ENCODE assay signal across 7 cellular contexts in the genomic region with DNA sequence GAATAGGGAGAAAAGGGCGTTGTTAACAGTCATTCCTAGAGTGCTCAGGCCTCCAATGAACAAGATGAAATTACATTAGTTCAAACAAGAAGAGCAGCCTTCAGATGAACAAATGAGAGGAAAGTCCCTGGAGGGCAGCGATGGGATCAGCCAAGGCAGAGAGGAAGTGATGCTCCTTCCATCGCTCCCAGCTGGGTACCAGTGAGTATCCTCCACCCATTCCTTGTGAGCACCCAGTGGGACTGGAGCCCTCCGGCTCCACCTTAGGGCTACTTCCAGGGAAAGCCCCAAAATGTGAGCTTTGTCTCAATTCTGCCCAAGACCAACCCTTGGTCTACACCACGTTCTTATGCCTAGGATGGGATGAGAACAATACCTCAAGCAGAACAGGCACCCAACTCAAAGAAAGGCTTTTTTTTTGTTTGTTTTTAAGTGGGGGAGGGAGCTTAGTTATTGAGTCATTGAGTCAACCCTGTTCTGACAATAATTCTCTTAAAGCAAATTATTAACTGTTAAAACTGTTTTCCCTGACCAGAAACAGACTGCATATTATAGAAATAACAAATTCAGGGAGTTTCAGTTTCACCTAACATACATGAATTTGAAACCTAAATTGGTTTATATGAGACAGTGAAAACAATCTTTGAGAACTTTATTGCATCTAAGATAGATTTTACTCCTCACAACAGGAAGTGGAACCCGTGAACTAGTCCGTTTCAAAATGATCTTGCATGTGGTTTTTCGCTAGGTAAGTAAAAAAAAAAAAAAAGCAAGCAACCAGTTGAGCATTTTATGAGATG.
A peak's percentile ranks its signal among the peaks of the same experiment; 100 is the strongest.
DNase-seq lines count a peak whose midpoint lies in the region; ATAC-seq and TF ChIP-seq lines count a peak whose summit lies in the region.

No MANE protein-coding gene starts in this region.

- H3K4me1 Mint-ChIP-seq in nephron: peaks cover 19% of the 10 kb centered on the region

- H3K4me1 ChIP-seq in HAP-1: peaks cover 13% of the 10 kb centered on the region

- no peak overlapping the region for H3K4me3 ChIP-seq in HAP-1

- peaks cover 4% of the 10 kb centered on the region for H3K36me3 Mint-ChIP-seq in nephron (ENCODE audit: low read depth)

- no peaks in the 10 kb centered on the region for H3K27me3 ChIP-seq in HAP-1 (ENCODE audit: low read depth)

- no peaks in the 10 kb centered on the region for H3K9me3 ChIP-seq in HAP-1

- in situ Hi-C loops in HAP-1 (cut with MboI; ENCODE audit: low sequenced_read_pairs): no loop called here

- peak overlapping the region in 2 of 3 experiments; percentile 48 to 77 for H3K27ac Mint-ChIP-seq in nephron

- peaks cover 4% of the 10 kb centered on the region for H3K9me3 Mint-ChIP-seq in nephron

- intact Hi-C loops in head of caudate nucleus (cut with DNase I): no loop called here

- no peak overlapping the region for H3K4me3 Mint-ChIP-seq in nephron

- TF ChIP-seq CTCF in nephron (IDR thresholded peaks at IDR 0.05; ENCODE audit: unreplicated experiment in 3 of 3): no peak

- no peaks in the 10 kb centered on the region for H3K27me3 Mint-ChIP-seq in nephron (ENCODE audit: low read depth)

- H3K36me3 ChIP-seq in HAP-1 (replicated peaks): no peaks in the 10 kb centered on the region

- DNase-seq in T-helper 1 cell (peak in 3 of 5 donors; percentile 14 to 86 (median 21)), head of caudate nucleus (no peak), caudate nucleus (lab: John Stamatoyannopoulos, UW) (no peak), HAP-1 (ENCODE audit: low spot score in 2 of 2) (no peak)

- no peak overlapping the region for H3K27ac ChIP-seq in caudate nucleus (ENCODE audit: low read depth, low read length)

- ATAC-seq in GM19025 (IDR thresholded peaks at IDR 0.05; ENCODE audit: low read depth, unreplicated experiment) (peak; percentile 58), HG02852 (IDR thresholded peaks at IDR 0.05; ENCODE audit: unreplicated experiment) (peak; percentile 77)

Comparison
In these comparisons a context has a peak if more than half of its experiments do, and no peak if none do; other contexts are left out.
1. DNase-seq: peak in T-helper 1 cell (3 of 5); none in head of caudate nucleus (0 of 42), caudate nucleus (0 of 61) and HAP-1 (0 of 2).